ENCODE assay signal across 8 cellular contexts in genomic region chr14:99271288-99271941, GRCh38. TPM values are rescaled to one million over a fixed set of nuclear protein-coding genes. Genes with fewer than 3 reads are reported as not detected.
DNase-seq lines count a peak whose midpoint lies in the region; ATAC-seq and TF ChIP-seq lines count a peak whose summit lies in the region.

No MANE protein-coding gene starts in this region.

- H3K27me3 Mint-ChIP-seq in WTC11 (ENCODE audit: low read depth): no peaks in the 10 kb centered on the region

- POLR2A ChIA-PET in WTC11 (lab: Charles Lee): interaction anchor here (1.1 to 1.9 kb wide), 2 partner anchors 25 to 35 kb away, joined by 3 to 9 read pairs; no protein-coding TSS in a partner anchor

- peak; percentile 61 for DNase-seq in NCI-H2171 treated with DMSO at 0.1 percent for 48 hours (lab: John Stamatoyannopoulos, UW)
- no peak for DNase-seq in NCI-H2171 (lab: John Stamatoyannopoulos, UW)
- DNase-seq in WTC11 (ENCODE audit: low spot score): no peak
- DNase-seq in spleen: no peak
- no peak for DNase-seq in NCI-H1417 treated with DMSO at 0.1 percent for 48 hours (lab: John Stamatoyannopoulos, UW)
- no peak for DNase-seq in stimulated activated CD4-positive, alpha-beta T cell treated with anti-CD3 and anti-CD28 coated beads, Interleukin-1b, Interleukin-23, amount 100 ng/mL, for 48 hours

- intact Hi-C loops in spleen (cut with DNase I; ENCODE audit: low total_unique reads): no loop called here

- CTCF ChIA-PET in WTC11 (lab: Charles Lee): interaction anchor here (0.7 to 3.1 kb wide), 6 partner anchors 9 to 235 kb away, joined by 3 to 17 read pairs (median 4); no protein-coding TSS in a partner anchor

- TF ChIP-seq CTCF in WTC11 (IDR thresholded peaks at IDR 0.05) (no peak), spleen (IDR thresholded peaks at IDR 0.05 in 8 of 11, conservative IDR thresholded peaks at IDR 0.05 in 3 of 11) (no peak)

- peak overlapping the region in 7 of 8 donors; percentile 73 to 93 (median 80) for H3K27ac ChIP-seq in spleen

- H3K36me3 Mint-ChIP-seq in WTC11: no peaks in the 10 kb centered on the region

- H3K27ac Mint-ChIP-seq in WTC11: no peak overlapping the region; the same call in 1 of the 2 replicates

- H3K4me3 ChIP-seq in iPS-11a (ENCODE audit: low read depth, low read length) (peak overlapping the region; percentile 62), spleen (peak overlapping the region; percentile 37 to 75 (median 44))

- ATAC-seq in WTC11 (no peak), GM18498 (IDR thresholded peaks at IDR 0.05; ENCODE audit: unreplicated experiment) (no peak)

- no peak for TF ChIP-seq POLR2A in spleen (IDR thresholded peaks at IDR 0.05)

- no peaks in the 10 kb centered on the region for H3K9me3 ChIP-seq in spleen

- no peaks in the 10 kb centered on the region for H3K9me3 Mint-ChIP-seq in WTC11

- no peaks in the 10 kb centered on the region for H3K36me3 ChIP-seq in spleen

- H3K4me1 Mint-ChIP-seq in WTC11: peaks cover 41% of the 10 kb centered on the region

- H3K4me1 ChIP-seq in spleen: peaks cover 14 to 80% (median 54%) of the 10 kb centered on the region in 6 donors

- WGBS in spleen, 5 donors: 1 to 2% (median 1%) methylated on average over 22 to 27 of the region's 27 CpGs

- H3K27me3 ChIP-seq in spleen (replicated peaks in 1 of 7): peaks cover 5 to 100% (median 83%) of the 10 kb centered on the region in 7 donors

- peak overlapping the region; percentile 84 for H3K4me3 Mint-ChIP-seq in WTC11

TF ChIP-seq in WTC11, 78 proteins besides CTCF, POLR2A, EP300 and RAD21:
- TF ChIP-seq HMGXB4 (CRISPR knock-in tag; IDR thresholded peaks at IDR 0.05): no peak
- no peak for TF ChIP-seq SP1 (CRISPR knock-in tag; conservative IDR thresholded peaks at IDR 0.05)
- TF ChIP-seq ETV6 (CRISPR knock-in tag; IDR thresholded peaks at IDR 0.05): no peak
- TF ChIP-seq, protein P1, sequence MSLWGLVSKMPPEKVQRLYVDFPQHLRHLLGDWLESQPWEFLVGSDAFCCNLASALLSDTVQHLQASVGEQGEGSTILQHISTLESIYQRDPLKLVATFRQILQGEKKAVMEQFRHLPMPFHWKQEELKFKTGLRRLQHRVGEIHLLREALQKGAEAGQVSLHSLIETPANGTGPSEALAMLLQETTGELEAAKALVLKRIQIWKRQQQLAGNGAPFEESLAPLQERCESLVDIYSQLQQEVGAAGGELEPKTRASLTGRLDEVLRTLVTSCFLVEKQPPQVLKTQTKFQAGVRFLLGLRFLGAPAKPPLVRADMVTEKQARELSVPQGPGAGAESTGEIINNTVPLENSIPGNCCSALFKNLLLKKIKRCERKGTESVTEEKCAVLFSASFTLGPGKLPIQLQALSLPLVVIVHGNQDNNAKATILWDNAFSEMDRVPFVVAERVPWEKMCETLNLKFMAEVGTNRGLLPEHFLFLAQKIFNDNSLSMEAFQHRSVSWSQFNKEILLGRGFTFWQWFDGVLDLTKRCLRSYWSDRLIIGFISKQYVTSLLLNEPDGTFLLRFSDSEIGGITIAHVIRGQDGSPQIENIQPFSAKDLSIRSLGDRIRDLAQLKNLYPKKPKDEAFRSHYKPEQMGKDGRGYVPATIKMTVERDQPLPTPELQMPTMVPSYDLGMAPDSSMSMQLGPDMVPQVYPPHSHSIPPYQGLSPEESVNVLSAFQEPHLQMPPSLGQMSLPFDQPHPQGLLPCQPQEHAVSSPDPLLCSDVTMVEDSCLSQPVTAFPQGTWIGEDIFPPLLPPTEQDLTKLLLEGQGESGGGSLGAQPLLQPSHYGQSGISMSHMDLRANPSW (CRISPR knock-in tag; conservative IDR thresholded peaks at IDR 0.05; ENCODE audit: low read depth): no peak
- TF ChIP-seq SMAD4 (CRISPR knock-in tag; IDR thresholded peaks at IDR 0.05): no peak
- TF ChIP-seq, protein P2, sequence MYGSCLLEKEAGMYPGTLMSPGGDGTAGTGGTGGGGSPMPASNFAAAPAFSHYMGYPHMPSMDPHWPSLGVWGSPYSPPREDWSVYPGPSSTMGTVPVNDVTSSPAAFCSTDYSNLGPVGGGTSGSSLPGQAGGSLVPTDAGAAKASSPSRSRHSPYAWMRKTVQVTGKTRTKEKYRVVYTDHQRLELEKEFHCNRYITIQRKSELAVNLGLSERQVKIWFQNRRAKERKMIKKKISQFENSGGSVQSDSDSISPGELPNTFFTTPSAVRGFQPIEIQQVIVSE (CRISPR knock-in tag; IDR thresholded peaks at IDR 0.05; ENCODE audit: borderline replicate concordance): no peak
- no peak for TF ChIP-seq USF1 (CRISPR knock-in tag; IDR thresholded peaks at IDR 0.05)
- no peak for TF ChIP-seq ZNF396 (CRISPR knock-in tag; IDR thresholded peaks at IDR 0.05; ENCODE audit: borderline replicate concordance)
- TF ChIP-seq MLX (CRISPR knock-in tag; IDR thresholded peaks at IDR 0.05): no peak
- no peak for TF ChIP-seq ZSCAN18 (CRISPR knock-in tag; IDR thresholded peaks at IDR 0.05)

RNA-seq across cellular contexts. Expression of gene BCL11B, which starts 0.6 kb away (rescaled TPM):
- total RNA-seq in WTC11 (2021) (6.7 to 9.1 TPM (median 7.2 TPM) in 3 replicates), spleen (10 to 100 TPM in 6 of 7 donors, 1 to 10 TPM in 1; 7.9 to 21.1 (median 13.1) TPM)
- 1 to 10 TPM in 2 of 3 donors, under 1 TPM in 1; 0.74 to 1.5 (median 1.4) TPM for polyA plus RNA-seq in spleen
